ENCODE assay signal across 9 cellular contexts in the genomic region with DNA sequence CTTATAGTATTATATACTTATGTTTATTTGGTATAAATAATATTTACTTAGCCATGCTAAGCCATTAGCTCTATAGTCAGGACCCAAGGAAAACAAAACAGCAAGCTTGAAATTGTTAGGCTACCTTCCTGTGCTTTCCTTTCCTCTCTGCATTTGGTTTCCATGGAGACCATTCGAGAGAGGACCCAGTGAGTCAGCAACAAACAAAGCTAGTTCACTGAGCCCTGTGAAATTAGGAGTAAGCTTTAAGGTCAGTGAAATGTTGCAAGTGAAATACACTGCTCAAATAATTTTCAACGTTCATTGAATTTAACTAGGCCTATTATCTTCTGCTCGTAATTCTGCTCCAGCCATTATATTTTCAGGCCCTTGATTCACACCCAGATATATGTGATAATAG. TPM values are rescaled to one million over a fixed set of nuclear protein-coding genes. Genes with fewer than 3 reads are reported as not detected.
DNase-seq lines count a peak whose midpoint lies in the region; ATAC-seq and TF ChIP-seq lines count a peak whose summit lies in the region.
"Had no signal": no experiment of that assay in that cellular context is flagged by ENCODE, and none has a peak within 500 bp of the region (broad histone marks: within the 10 kb centered on the region; RNA-seq: fewer than 3 reads in every experiment).

No MANE protein-coding gene starts in this region.

- H3K9me3 Mint-ChIP-seq in MCF 10A (ENCODE audit: unreplicated experiment) = no peaks in the 10 kb centered on the region
- no peaks in the 10 kb centered on the region for H3K9me3 Mint-ChIP-seq in activated CD4-positive, alpha-beta memory T cell treated with anti-CD3 and anti-CD28 coated beads, Interleukin-2, amount 10 ng/mL, durations not matched to agents 7 days and 5 days

- DNase-seq in MCF 10A (ENCODE audit: unreplicated experiment) (peak; percentile 82), breast epithelium (ENCODE audit: low spot score in 2 of 2) (no peak), RKO (ENCODE audit: low spot score) (peak; percentile 40), glomerular endothelial cell (ENCODE audit: extremely low read depth, low read depth, low spot score) (peak; percentile 73), upper lobe of right lung (no peak)
- no peak for DNase-seq in stimulated activated CD4-positive, alpha-beta T cell treated with anti-CD3 and anti-CD28 coated beads, Interleukin-1b, Interleukin-23, amount 100 ng/mL, for 48 hours
- DNase-seq in activated CD4-positive, alpha-beta memory T cell treated with anti-CD3 and anti-CD28 coated beads, Interleukin-2, amount 10 ng/mL, durations not matched to agents 7 days and 5 days = no peak
- no peak for DNase-seq in stimulated activated CD4-positive, alpha-beta T cell treated with anti-CD3 and anti-CD28 coated beads, Interleukin-15, amount 100 ng/mL, for 24 hours

- H3K36me3 ChIP-seq in breast epithelium = no peaks in the 10 kb centered on the region
- H3K36me3 ChIP-seq in upper lobe of right lung = no peaks in the 10 kb centered on the region
- H3K36me3 ChIP-seq: adrenal gland had no signal

- no peak overlapping the region for H3K27ac Mint-ChIP-seq in MCF 10A (ENCODE audit: low read depth, unreplicated experiment)
- H3K27ac Mint-ChIP-seq in activated CD4-positive, alpha-beta memory T cell treated with anti-CD3 and anti-CD28 coated beads, Interleukin-2, amount 10 ng/mL, durations not matched to agents 7 days and 5 days = no peak overlapping the region

- H3K36me3 Mint-ChIP-seq in MCF 10A (ENCODE audit: insufficient read depth, unreplicated experiment) = no peaks in the 10 kb centered on the region
- no peaks in the 10 kb centered on the region for H3K36me3 Mint-ChIP-seq in activated CD4-positive, alpha-beta memory T cell treated with anti-CD3 and anti-CD28 coated beads, Interleukin-2, amount 10 ng/mL, durations not matched to agents 7 days and 5 days (ENCODE audit: low read depth)

- peak; percentile 63 for ATAC-seq in upper lobe of right lung

- no peak for TF ChIP-seq CTCF in MCF 10A (IDR thresholded peaks at IDR 0.05; ENCODE audit: unreplicated experiment)
- no peak for TF ChIP-seq CTCF in breast epithelium (IDR thresholded peaks at IDR 0.05)
- no peak for TF ChIP-seq CTCF in upper lobe of right lung (IDR thresholded peaks at IDR 0.05)

- H3K27ac ChIP-seq in breast epithelium (no peak overlapping the region), upper lobe of right lung (no peak overlapping the region)
- H3K27ac ChIP-seq: adrenal gland had no signal

- POLR2A ChIA-PET in MCF 10A (lab: Yijun Ruan, JAX) = no interaction called here
- POLR2A ChIA-PET in activated CD4-positive, alpha-beta memory T cell treated with anti-CD3 and anti-CD28 coated beads, Interleukin-2, amount 10 ng/mL, durations not matched to agents 7 days and 5 days (lab: Charles Lee) = no interaction called here

- intact Hi-C loops in MCF 10A (cut with micrococcal nuclease) (no loop called here), breast epithelium (cut with DNase I; ENCODE audit: low total_unique reads) (no loop called here), upper lobe of right lung (cut with DNase I) (no loop called here)

- H3K4me3 ChIP-seq in breast epithelium = no peak overlapping the region
- no peak overlapping the region for H3K4me3 ChIP-seq in upper lobe of right lung
- H3K4me3 ChIP-seq: adrenal gland had no signal

- no peak overlapping the region for H3K4me3 Mint-ChIP-seq in MCF 10A (ENCODE audit: unreplicated experiment)
- H3K4me3 Mint-ChIP-seq in activated CD4-positive, alpha-beta memory T cell treated with anti-CD3 and anti-CD28 coated beads, Interleukin-2, amount 10 ng/mL, durations not matched to agents 7 days and 5 days = no peak overlapping the region

- no TSS peak for BruUV-seq in MCF 10A (replicated peaks; lab: Mats Ljungman, UMichigan)

- H3K9me3 ChIP-seq in breast epithelium (peaks cover 0 to 4% of the 10 kb centered on the region in 2 donors), upper lobe of right lung (no peaks in the 10 kb centered on the region)
- H3K9me3 ChIP-seq: adrenal gland had no signal

- H3K4me1 ChIP-seq in breast epithelium (no peaks in the 10 kb centered on the region), upper lobe of right lung (no peaks in the 10 kb centered on the region)
- H3K4me1 ChIP-seq: adrenal gland had no signal

- no peaks in the 10 kb centered on the region for H3K4me1 Mint-ChIP-seq in MCF 10A (ENCODE audit: insufficient read depth, unreplicated experiment)
- H3K4me1 Mint-ChIP-seq in activated CD4-positive, alpha-beta memory T cell treated with anti-CD3 and anti-CD28 coated beads, Interleukin-2, amount 10 ng/mL, durations not matched to agents 7 days and 5 days = no peaks in the 10 kb centered on the region

- TF ChIP-seq POLR2A in breast epithelium (IDR thresholded peaks at IDR 0.05) = no peak

- H3K27me3 ChIP-seq in breast epithelium = no peaks in the 10 kb centered on the region
- no peaks in the 10 kb centered on the region for H3K27me3 ChIP-seq in upper lobe of right lung
- H3K27me3 ChIP-seq: adrenal gland had no signal

- H3K27me3 Mint-ChIP-seq in MCF 10A (ENCODE audit: insufficient read depth, unreplicated experiment) = no peaks in the 10 kb centered on the region
- no peaks in the 10 kb centered on the region for H3K27me3 Mint-ChIP-seq in activated CD4-positive, alpha-beta memory T cell treated with anti-CD3 and anti-CD28 coated beads, Interleukin-2, amount 10 ng/mL, durations not matched to agents 7 days and 5 days

- CTCF ChIA-PET in MCF 10A (lab: Yijun Ruan, JAX) = interaction anchor here (0.6 to 1.5 kb wide), 5 partner anchors 10 to 102 kb away, joined by 3 to 6 read pairs (median 3); no protein-coding TSS in a partner anchor
- CTCF ChIA-PET in activated CD4-positive, alpha-beta memory T cell treated with anti-CD3 and anti-CD28 coated beads, Interleukin-2, amount 10 ng/mL, durations not matched to agents 7 days and 5 days (lab: Charles Lee) = no interaction called here

RNA-seq across cellular contexts. Expression of a gene that starts 9.1 kb away (rescaled TPM):
- total RNA-seq in MCF 10A (2022) = not detected in 2 replicates
- total RNA-seq in breast epithelium = not detected
- total RNA-seq in glomerular endothelial cell = not detected in 2 replicates
- not detected for total RNA-seq in upper lobe of right lung
- not detected for total RNA-seq in activated CD4-positive, alpha-beta memory T cell treated with anti-CD3 and anti-CD28 coated beads, Interleukin-2, amount 10 ng/mL, durations not matched to agents 7 days and 5 days
- total RNA-seq: adrenal gland had no signal

RNA-seq across cellular contexts. Expression of a gene that starts 58.8 kb away (rescaled TPM):
- 7.9 and 12.0 TPM in 2 replicates for total RNA-seq in MCF 10A (2022)
- total RNA-seq in breast epithelium = 10 to 100 TPM; 28.0 to 64.5 (median 37.4) TPM
- 9.1 and 12.9 TPM in 2 replicates for total RNA-seq in glomerular endothelial cell
- 42.0 TPM for total RNA-seq in upper lobe of right lung
- 1 to 10 TPM; 6.8 to 7.0 TPM for total RNA-seq in activated CD4-positive, alpha-beta memory T cell treated with anti-CD3 and anti-CD28 coated beads, Interleukin-2, amount 10 ng/mL, durations not matched to agents 7 days and 5 days

Comparison
In these comparisons a context has a peak if more than half of its experiments do, and no peak if none do; other contexts are left out.
1. DNase-seq: peak in MCF 10A (single experiment), RKO (single experiment) and glomerular endothelial cell (single experiment); none in breast epithelium (0 of 2), upper lobe of right lung (single experiment), stimulated activated CD4-positive, alpha-beta T cell treated with anti-CD3 and anti-CD28 coated beads, Interleukin-1b, Interleukin-23, amount 100 ng/mL, for 48 hours (single experiment), activated CD4-positive, alpha-beta memory T cell treated with anti-CD3 and anti-CD28 coated beads, Interleukin-2, amount 10 ng/mL, durations not matched to agents 7 days and 5 days (single experiment) and stimulated activated CD4-positive, alpha-beta T cell treated with anti-CD3 and anti-CD28 coated beads, Interleukin-15, amount 100 ng/mL, for 24 hours (single experiment).